9 cellular contexts compared by ENCODE assay signal in genomic region chr17:50501054-50501453, GRCh38. TPM values are rescaled to one million over a fixed set of nuclear protein-coding genes. Genes with fewer than 3 reads are reported as not detected.
DNase-seq lines count a peak whose midpoint lies in the region; ATAC-seq and TF ChIP-seq lines count a peak whose summit lies in the region.
"Had no signal": no experiment of that assay in that cellular context is flagged by ENCODE, and none has a peak within 500 bp of the region (broad histone marks: within the 10 kb centered on the region; RNA-seq: fewer than 3 reads in every experiment).

No MANE protein-coding gene starts in this region.

- peaks cover 8% of the 10 kb centered on the region for H3K4me1 Mint-ChIP-seq in osteocyte (ENCODE audit: unreplicated experiment)

- no peaks in the 10 kb centered on the region for H3K9me3 ChIP-seq in breast epithelium

- peaks cover 3% of the 10 kb centered on the region for H3K27me3 Mint-ChIP-seq in osteocyte (ENCODE audit: unreplicated experiment)

- H3K4me3 ChIP-seq in NB4 (ENCODE audit: low read depth, low read length), result no peak overlapping the region
- H3K4me3 ChIP-seq in breast epithelium, result no peak overlapping the region
- H3K4me3 ChIP-seq: skin epidermis had no signal

- intact Hi-C loops in breast epithelium (cut with DNase I; ENCODE audit: low total_unique reads), result no loop called here

- no peaks in the 10 kb centered on the region for H3K4me1 ChIP-seq in breast epithelium

- no peak for TF ChIP-seq POLR2A in NB4 (IDR thresholded peaks at IDR 0.05; ENCODE audit: extremely low read depth, insufficient read length)
- TF ChIP-seq POLR2A in breast epithelium (IDR thresholded peaks at IDR 0.05), result no peak

- no peaks in the 10 kb centered on the region for H3K27me3 ChIP-seq in breast epithelium

- H3K4me3 Mint-ChIP-seq in osteocyte (ENCODE audit: unreplicated experiment), result no peak overlapping the region

- peak; percentile 36 for TF ChIP-seq CTCF in NB4 (IDR thresholded peaks at IDR 0.05; ENCODE audit: low read depth, low read length)
- peak in 2 of 3 donors; percentile 16 to 26 for TF ChIP-seq CTCF in breast epithelium (IDR thresholded peaks at IDR 0.05)
- peak; percentile 50 for TF ChIP-seq CTCF in osteocyte (IDR thresholded peaks at IDR 0.05)

- no peak overlapping the region for H3K27ac Mint-ChIP-seq in osteocyte (ENCODE audit: unreplicated experiment)

- no peaks in the 10 kb centered on the region for H3K36me3 ChIP-seq in breast epithelium

- no peak overlapping the region for H3K27ac ChIP-seq in breast epithelium
- H3K27ac ChIP-seq: skin epidermis had no signal

- H3K9me3 Mint-ChIP-seq in osteocyte (ENCODE audit: unreplicated experiment), result no peaks in the 10 kb centered on the region

- DNase-seq in NCI-H2196 (lab: John Stamatoyannopoulos, UW; ENCODE audit: unreplicated experiment), result peak; percentile 23
- no peak for DNase-seq in NCI-H2196 treated with DMSO at 0.1 percent for 48 hours (lab: John Stamatoyannopoulos, UW; ENCODE audit: unreplicated experiment)
- DNase-seq in NB4 (ENCODE audit: low read depth), result peak; percentile 36
- DNase-seq in breast epithelium (ENCODE audit: low spot score in 2 of 2), result no peak
- no peak for DNase-seq in osteocyte (ENCODE audit: extremely low spot score, unreplicated experiment)
- no peak for DNase-seq in NCI-H774 (lab: John Stamatoyannopoulos, UW)
- no peak for DNase-seq in NCI-H1092 treated with DMSO at 0.1 percent for 48 hours (lab: John Stamatoyannopoulos, UW)

- no peak for ATAC-seq in HG02852 (IDR thresholded peaks at IDR 0.05; ENCODE audit: unreplicated experiment)

- no peaks in the 10 kb centered on the region for H3K36me3 Mint-ChIP-seq in osteocyte (ENCODE audit: unreplicated experiment)

RNA-seq across cellular contexts. Expression of gene MYCBPAP, which starts 7.2 kb away (rescaled TPM):
- 1 to 10 TPM in 2 of 3 donors, under 1 TPM in 1; 0.66 to 1.9 (median 1.3) TPM for total RNA-seq in breast epithelium
- 0.46 and 0.81 TPM in 2 replicates for total RNA-seq in osteocyte

RNA-seq across cellular contexts. Expression of gene RSAD1, which starts 22.4 kb away (rescaled TPM):
- 10 to 100 TPM; 33.6 to 39.0 (median 35.1) TPM for total RNA-seq in breast epithelium
- total RNA-seq in osteocyte, result 36.7 and 37.5 TPM in 2 replicates

RNA-seq across cellular contexts. Expression of gene EPN3, which starts 31.5 kb away (rescaled TPM):
- total RNA-seq in breast epithelium (10 to 100 TPM in 1 of 3 donors, 1 to 10 TPM in 1, not detected in 1; 8.2 to 32.8 TPM), osteocyte (not detected in 2 replicates)

RNA-seq across cellular contexts. Expression of gene CHAD, which starts 32.4 kb away (rescaled TPM):
- 1 to 10 TPM in 2 of 3 donors, not detected in 1; 2.3 to 5.6 TPM for total RNA-seq in breast epithelium
- not detected in 2 replicates for total RNA-seq in osteocyte

RNA-seq across cellular contexts. Expression of gene SPATA20, which starts 45.9 kb away (rescaled TPM):
- total RNA-seq in breast epithelium, result 10 to 100 TPM; 52.4 to 62.3 (median 58.4) TPM
- total RNA-seq in osteocyte, result 55.0 and 58.1 TPM in 2 replicates

Comparison
In these comparisons a context has a peak if more than half of its experiments do, and no peak if none do; other contexts are left out.
1. DNase-seq: peak in NCI-H2196 (single experiment) and NB4 (single experiment); none in NCI-H2196 treated with DMSO at 0.1 percent for 48 hours (single experiment), breast epithelium (0 of 2), osteocyte (single experiment), NCI-H774 (single experiment) and NCI-H1092 treated with DMSO at 0.1 percent for 48 hours (single experiment).
2. Peak in every context shown above with its lines, with median percentiles within 50 percentile points of each other: CTCF ChIP-seq.